ENCODE assay signal across 2 cellular contexts in the genomic region with DNA sequence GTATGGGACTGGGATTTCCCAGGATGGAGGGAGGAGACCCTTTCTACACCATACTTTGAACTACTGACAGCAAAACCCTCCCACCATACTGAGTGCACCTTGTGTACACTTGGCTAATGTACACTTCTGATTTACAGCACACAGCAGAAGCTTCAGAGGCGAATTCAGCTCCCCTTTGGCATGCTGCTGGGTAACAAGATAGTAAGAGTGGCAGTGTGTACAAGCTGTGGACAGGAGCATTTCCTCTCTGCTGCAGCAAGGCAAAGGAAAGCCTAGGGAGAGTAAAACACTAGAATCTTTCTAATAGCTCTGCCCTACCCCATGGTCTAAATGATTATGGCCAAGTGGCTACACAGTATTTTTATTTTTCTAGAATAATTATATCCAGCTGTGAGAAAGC.
TF ChIP-seq lines count a peak whose summit lies in the region.

No MANE protein-coding gene starts in this region.

TF ChIP-seq in IMR-90, 13 proteins besides CTCF, POLR2A, EP300 and RAD21:
- no peak for TF ChIP-seq MAFK (IDR thresholded peaks at IDR 0.05; ENCODE audit: low read depth, low read length)
- no peak for TF ChIP-seq FOS (IDR thresholded peaks at IDR 0.05; ENCODE audit: low read depth, low read length)
- no peak for TF ChIP-seq CEBPB (IDR thresholded peaks at IDR 0.05; ENCODE audit: low read depth, low read length)
- no peak for TF ChIP-seq BHLHE40 (IDR thresholded peaks at IDR 0.05; ENCODE audit: low read depth, low read length)
- TF ChIP-seq SMC3 (IDR thresholded peaks at IDR 0.05; ENCODE audit: low read depth, low read length): no peak
- TF ChIP-seq MXI1 (IDR thresholded peaks at IDR 0.05; ENCODE audit: borderline replicate concordance, low read depth, low read length): no peak
- TF ChIP-seq, protein P1, sequence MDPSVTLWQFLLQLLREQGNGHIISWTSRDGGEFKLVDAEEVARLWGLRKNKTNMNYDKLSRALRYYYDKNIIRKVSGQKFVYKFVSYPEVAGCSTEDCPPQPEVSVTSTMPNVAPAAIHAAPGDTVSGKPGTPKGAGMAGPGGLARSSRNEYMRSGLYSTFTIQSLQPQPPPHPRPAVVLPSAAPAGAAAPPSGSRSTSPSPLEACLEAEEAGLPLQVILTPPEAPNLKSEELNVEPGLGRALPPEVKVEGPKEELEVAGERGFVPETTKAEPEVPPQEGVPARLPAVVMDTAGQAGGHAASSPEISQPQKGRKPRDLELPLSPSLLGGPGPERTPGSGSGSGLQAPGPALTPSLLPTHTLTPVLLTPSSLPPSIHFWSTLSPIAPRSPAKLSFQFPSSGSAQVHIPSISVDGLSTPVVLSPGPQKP (IDR thresholded peaks at IDR 0.05; ENCODE audit: borderline replicate concordance, low read depth, low read length): no peak
- TF ChIP-seq, protein P2, sequence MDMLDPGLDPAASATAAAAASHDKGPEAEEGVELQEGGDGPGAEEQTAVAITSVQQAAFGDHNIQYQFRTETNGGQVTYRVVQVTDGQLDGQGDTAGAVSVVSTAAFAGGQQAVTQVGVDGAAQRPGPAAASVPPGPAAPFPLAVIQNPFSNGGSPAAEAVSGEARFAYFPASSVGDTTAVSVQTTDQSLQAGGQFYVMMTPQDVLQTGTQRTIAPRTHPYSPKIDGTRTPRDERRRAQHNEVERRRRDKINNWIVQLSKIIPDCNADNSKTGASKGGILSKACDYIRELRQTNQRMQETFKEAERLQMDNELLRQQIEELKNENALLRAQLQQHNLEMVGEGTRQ (IDR thresholded peaks at IDR 0.05; ENCODE audit: low read depth, low read length): no peak
- no peak for TF ChIP-seq NFE2L2 (IDR thresholded peaks at IDR 0.05; ENCODE audit: low read depth, low read length)
- TF ChIP-seq MAZ (IDR thresholded peaks at IDR 0.05; ENCODE audit: borderline replicate concordance, low read depth, low read length): no peak

TF ChIP-seq in HEK293T, 16 proteins besides CTCF, POLR2A, EP300 and RAD21:
- TF ChIP-seq TARDBP (IDR thresholded peaks at IDR 0.05): no peak
- TF ChIP-seq SP1 (IDR thresholded peaks at IDR 0.05): no peak
- no peak for TF ChIP-seq NFRKB (IDR thresholded peaks at IDR 0.05)
- TF ChIP-seq LEF1 (IDR thresholded peaks at IDR 0.05; ENCODE audit: borderline replicate concordance): no peak
- no peak for TF ChIP-seq CTBP1 (IDR thresholded peaks at IDR 0.05; ENCODE audit: borderline replicate concordance)
- TF ChIP-seq FOXM1 (IDR thresholded peaks at IDR 0.05; ENCODE audit: borderline replicate concordance): no peak
- no peak for TF ChIP-seq FOXK2 (IDR thresholded peaks at IDR 0.05)
- TF ChIP-seq, protein P3, sequence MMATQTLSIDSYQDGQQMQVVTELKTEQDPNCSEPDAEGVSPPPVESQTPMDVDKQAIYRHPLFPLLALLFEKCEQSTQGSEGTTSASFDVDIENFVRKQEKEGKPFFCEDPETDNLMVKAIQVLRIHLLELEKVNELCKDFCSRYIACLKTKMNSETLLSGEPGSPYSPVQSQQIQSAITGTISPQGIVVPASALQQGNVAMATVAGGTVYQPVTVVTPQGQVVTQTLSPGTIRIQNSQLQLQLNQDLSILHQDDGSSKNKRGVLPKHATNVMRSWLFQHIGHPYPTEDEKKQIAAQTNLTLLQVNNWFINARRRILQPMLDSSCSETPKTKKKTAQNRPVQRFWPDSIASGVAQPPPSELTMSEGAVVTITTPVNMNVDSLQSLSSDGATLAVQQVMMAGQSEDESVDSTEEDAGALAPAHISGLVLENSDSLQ (IDR thresholded peaks at IDR 0.05): no peak
- no peak for TF ChIP-seq HDGF (IDR thresholded peaks at IDR 0.05; ENCODE audit: borderline replicate concordance)
- no peak for TF ChIP-seq SUZ12 (IDR thresholded peaks at IDR 0.05)
- TF ChIP-seq L3MBTL2 (conservative IDR thresholded peaks at IDR 0.05): no peak
- no peak for TF ChIP-seq BHLHE40 (IDR thresholded peaks at IDR 0.05; ENCODE audit: borderline replicate concordance)
